ENCODE assay signal across 12 cellular contexts in the genomic region with DNA sequence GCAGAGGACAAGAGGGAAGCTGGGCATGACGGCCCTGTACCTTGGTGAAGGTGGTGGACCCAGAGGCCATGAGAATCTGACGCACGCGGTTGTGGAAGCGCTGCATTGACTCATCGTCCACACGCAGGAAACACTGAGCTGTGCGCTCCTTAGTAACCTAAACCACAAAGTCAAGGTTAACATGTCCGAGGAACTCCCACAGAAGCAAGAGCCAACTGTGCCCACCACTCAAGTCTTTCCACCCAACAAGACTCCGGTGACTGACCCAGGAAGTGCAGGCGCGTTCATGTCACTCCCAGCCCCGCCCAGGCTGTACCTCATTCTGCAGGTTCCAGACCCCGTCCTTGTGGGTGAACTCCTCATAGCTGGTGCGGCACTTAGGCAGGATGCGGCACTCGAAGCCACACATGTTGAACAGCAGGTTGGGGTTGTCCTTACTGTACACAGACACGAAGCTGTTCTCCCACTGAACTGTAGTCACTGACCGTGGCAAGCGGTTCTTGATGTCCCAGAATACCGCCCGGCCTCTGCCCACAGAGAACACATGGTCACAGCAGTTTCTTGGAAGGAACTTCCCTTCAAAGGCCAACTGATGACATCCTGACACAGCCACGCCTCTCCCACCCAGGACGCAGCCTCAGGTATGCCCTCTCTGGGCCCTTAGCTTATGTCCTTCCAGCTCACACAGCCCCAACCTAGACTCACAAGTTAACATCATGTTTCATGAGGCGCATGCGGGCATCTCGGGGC. TPM values are rescaled to one million over a fixed set of nuclear protein-coding genes. Genes with fewer than 3 reads are reported as not detected.
A peak's percentile ranks its signal among the peaks of the same experiment; 100 is the strongest.
DNase-seq lines count a peak whose midpoint lies in the region; ATAC-seq and TF ChIP-seq lines count a peak whose summit lies in the region.
"Had no signal": no experiment of that assay in that cellular context is flagged by ENCODE, and none has a peak within 500 bp of the region (broad histone marks: within the 10 kb centered on the region; RNA-seq: fewer than 3 reads in every experiment).

No MANE protein-coding gene starts in this region.

- H3K27me3 ChIP-seq in esophagus squamous epithelium (no peaks in the 10 kb centered on the region), spleen (replicated peaks in 1 of 7) (no peaks in the 10 kb centered on the region), brain microvascular endothelial cell (replicated peaks) (no peaks in the 10 kb centered on the region)

- TF ChIP-seq POLR2A in esophagus squamous epithelium (IDR thresholded peaks at IDR 0.05) (no peak), spleen (IDR thresholded peaks at IDR 0.05) (no peak)

- DNase-seq in stimulated activated naive CD8-positive, alpha-beta T cell treated with anti-CD3 and anti-CD28 coated beads, Interleukin-15, Interleukin-2, amounts not matched to agents 100 U/mL and 50 U/mL, for 24 hours = peak; percentile 14
- DNase-seq in stimulated activated naive CD8-positive, alpha-beta T cell treated with anti-CD3 and anti-CD28 coated beads, Interleukin-15, amount 100 ng/mL, for 72 hours = no peak
- peak; percentile 43 for DNase-seq in activated CD4-positive, alpha-beta memory T cell treated with anti-CD3 and anti-CD28 coated beads for 36 hours
- DNase-seq in cerebellum (ENCODE audit: low spot score) (peak; percentile 73), AG08396 (ENCODE audit: low spot score) (no peak), esophagus squamous epithelium (lab: John Stamatoyannopoulos, UW) (no peak), spleen (no peak), brain microvascular endothelial cell (no peak)
- DNase-seq: HFFc6, NCI-H2227 treated with DMSO at 0.1 percent for 48 hours had no signal

- H3K9me3 Mint-ChIP-seq in stimulated activated naive CD8-positive, alpha-beta T cell treated with anti-CD3 and anti-CD28 coated beads, Interleukin-15, amount 100 ng/mL, for 72 hours = no peaks in the 10 kb centered on the region
- H3K9me3 Mint-ChIP-seq in activated CD4-positive, alpha-beta memory T cell treated with anti-CD3 and anti-CD28 coated beads for 36 hours = no peaks in the 10 kb centered on the region
- H3K9me3 Mint-ChIP-seq: brain, HFFc6 had no signal

- H3K36me3 ChIP-seq in esophagus squamous epithelium (peaks cover 59 to 97% (median 87%) of the 10 kb centered on the region in 3 donors), spleen (peaks cover 11 to 100% (median 98%) of the 10 kb centered on the region in 6 donors), brain microvascular endothelial cell (replicated peaks) (peaks cover 89% of the 10 kb centered on the region)

- H3K4me1 Mint-ChIP-seq in stimulated activated naive CD8-positive, alpha-beta T cell treated with anti-CD3 and anti-CD28 coated beads, Interleukin-15, amount 100 ng/mL, for 72 hours = peaks cover 16% of the 10 kb centered on the region
- peaks cover 19% of the 10 kb centered on the region for H3K4me1 Mint-ChIP-seq in activated CD4-positive, alpha-beta memory T cell treated with anti-CD3 and anti-CD28 coated beads for 36 hours (ENCODE audit: low read depth)

- no peak overlapping the region for H3K4me3 Mint-ChIP-seq in stimulated activated naive CD8-positive, alpha-beta T cell treated with anti-CD3 and anti-CD28 coated beads, Interleukin-15, amount 100 ng/mL, for 72 hours
- no peak overlapping the region for H3K4me3 Mint-ChIP-seq in activated CD4-positive, alpha-beta memory T cell treated with anti-CD3 and anti-CD28 coated beads for 36 hours
- H3K4me3 Mint-ChIP-seq: brain, HFFc6 had no signal

- CTCF ChIA-PET in activated CD4-positive, alpha-beta memory T cell treated with anti-CD3 and anti-CD28 coated beads for 36 hours (lab: Charles Lee) = interaction anchor here (0.8 kb wide), 1 partner anchor 11 kb away, joined by 3 read pairs; no protein-coding TSS in a partner anchor

- in situ Hi-C loops in brain microvascular endothelial cell (cut with HindIII; ENCODE audit: low pct_ligation_motif_present, low sequenced_read_pairs) = no loop called here

- H3K36me3 Mint-ChIP-seq in activated CD4-positive, alpha-beta memory T cell treated with anti-CD3 and anti-CD28 coated beads for 36 hours = peaks cover 76% of the 10 kb centered on the region

- 81 to 84% methylated on average over 16 to 17 of the region's 27 CpGs for WGBS in esophagus squamous epithelium, 2 donors
- 74 to 89% (median 80%) methylated on average over 25 to 27 of the region's 27 CpGs for WGBS in spleen, 5 donors

- no peak overlapping the region for H3K4me3 ChIP-seq in esophagus squamous epithelium
- H3K4me3 ChIP-seq in spleen = no peak overlapping the region
- H3K4me3 ChIP-seq in brain microvascular endothelial cell (ENCODE audit: low read depth, low read length) = no peak overlapping the region

- peaks cover 0 to 16% (median 4%) of the 10 kb centered on the region in 3 donors for H3K4me1 ChIP-seq in esophagus squamous epithelium
- H3K4me1 ChIP-seq in spleen = peaks cover 12 to 43% (median 20%) of the 10 kb centered on the region in 6 donors

- POLR2A ChIA-PET in activated CD4-positive, alpha-beta memory T cell treated with anti-CD3 and anti-CD28 coated beads for 36 hours (lab: Charles Lee) = no interaction called here

- TF ChIP-seq CTCF in esophagus squamous epithelium (IDR thresholded peaks at IDR 0.05) (no peak), spleen (IDR thresholded peaks at IDR 0.05 in 8 of 11, conservative IDR thresholded peaks at IDR 0.05 in 3 of 11) (no peak), brain microvascular endothelial cell (IDR thresholded peaks at IDR 0.05; ENCODE audit: low read depth, low read length, missing control alignments) (no peak)

- H3K9me3 ChIP-seq in esophagus squamous epithelium (no peaks in the 10 kb centered on the region), spleen (no peaks in the 10 kb centered on the region)

- H3K27ac Mint-ChIP-seq in stimulated activated naive CD8-positive, alpha-beta T cell treated with anti-CD3 and anti-CD28 coated beads, Interleukin-15, amount 100 ng/mL, for 72 hours = no peak overlapping the region
- peak overlapping the region; percentile 29 for H3K27ac Mint-ChIP-seq in activated CD4-positive, alpha-beta memory T cell treated with anti-CD3 and anti-CD28 coated beads for 36 hours
- H3K27ac Mint-ChIP-seq: HFFc6 had no signal

- no peak overlapping the region for H3K27ac ChIP-seq in esophagus squamous epithelium
- H3K27ac ChIP-seq in spleen = peak overlapping the region in 3 of 8 donors; percentile 1 to 60 (median 18)
- no peak overlapping the region for H3K27ac ChIP-seq in brain microvascular endothelial cell
- H3K27ac ChIP-seq: VCaP had no signal

- intact Hi-C loops in activated CD4-positive, alpha-beta memory T cell treated with anti-CD3 and anti-CD28 coated beads for 36 hours (cut with micrococcal nuclease) = no loop called here
- intact Hi-C loops in esophagus squamous epithelium (cut with DNase I) = no loop called here
- intact Hi-C loops in spleen (cut with DNase I; ENCODE audit: low total_unique reads) = loop anchor here (5.0 kb wide), 1 partner anchor 114 kb away; no protein-coding TSS in a partner anchor

- ATAC-seq in stimulated activated naive CD8-positive, alpha-beta T cell treated with anti-CD3 and anti-CD28 coated beads, Interleukin-15, Interleukin-2, amounts not matched to agents 100 U/mL and 50 U/mL, for 24 hours = peak; percentile 25
- ATAC-seq in stimulated activated naive CD8-positive, alpha-beta T cell treated with anti-CD3 and anti-CD28 coated beads, Interleukin-15, amount 100 ng/mL, for 72 hours = no peak

- H3K27me3 Mint-ChIP-seq in stimulated activated naive CD8-positive, alpha-beta T cell treated with anti-CD3 and anti-CD28 coated beads, Interleukin-15, amount 100 ng/mL, for 72 hours = no peaks in the 10 kb centered on the region
- H3K27me3 Mint-ChIP-seq in activated CD4-positive, alpha-beta memory T cell treated with anti-CD3 and anti-CD28 coated beads for 36 hours = no peaks in the 10 kb centered on the region
- H3K27me3 Mint-ChIP-seq: brain had no signal

RNA-seq across cellular contexts. Expression of a gene that starts 11.5 kb away (rescaled TPM):
- 100 to 1,000 TPM; 370 to 378 TPM for total RNA-seq in activated CD4-positive, alpha-beta memory T cell treated with anti-CD3 and anti-CD28 coated beads for 36 hours
- total RNA-seq in cerebellum (128 TPM), esophagus squamous epithelium (100 to 1,000 TPM; 112 to 157 (median 145) TPM), spleen (100 to 1,000 TPM; 210 to 320 (median 268) TPM)
- 10 to 100 TPM; 67.2 to 91.8 (median 74.8) TPM for polyA plus RNA-seq in spleen

RNA-seq across cellular contexts. Expression of a gene that starts 23.6 kb away (rescaled TPM):
- 1 to 10 TPM; 5.8 to 6.2 TPM for total RNA-seq in activated CD4-positive, alpha-beta memory T cell treated with anti-CD3 and anti-CD28 coated beads for 36 hours
- total RNA-seq in cerebellum = 2.4 TPM
- total RNA-seq in esophagus squamous epithelium = 10 to 100 TPM in 3 of 4 donors, 1 to 10 TPM in 1; 3.0 to 16.5 (median 13.9) TPM
- 10 to 100 TPM; 15.8 to 43.9 (median 28.9) TPM for total RNA-seq in spleen
- 10 to 100 TPM; 14.7 to 25.6 (median 17.4) TPM for polyA plus RNA-seq in spleen

RNA-seq across cellular contexts. Expression of a gene that starts 27.7 kb away (rescaled TPM):
- 1 to 10 TPM; 2.7 to 3.2 TPM for total RNA-seq in activated CD4-positive, alpha-beta memory T cell treated with anti-CD3 and anti-CD28 coated beads for 36 hours
- total RNA-seq in cerebellum = 3.4 TPM
- 1 to 10 TPM; 2.0 to 5.7 (median 3.3) TPM for total RNA-seq in esophagus squamous epithelium
- total RNA-seq in spleen = 100 to 1,000 TPM in 2 of 7 donors, 10 to 100 TPM in 5; 55.5 to 112 (median 66.5) TPM
- 10 to 100 TPM in 2 of 3 donors, 1 to 10 TPM in 1; 5.1 to 31.2 (median 13.6) TPM for polyA plus RNA-seq in spleen

RNA-seq across cellular contexts. Expression of a gene that starts 37.0 kb away (rescaled TPM):
- under 1 TPM; 0.85 to 0.86 TPM for total RNA-seq in activated CD4-positive, alpha-beta memory T cell treated with anti-CD3 and anti-CD28 coated beads for 36 hours
- total RNA-seq in cerebellum (0.73 TPM), esophagus squamous epithelium (1 to 10 TPM; 4.2 to 6.0 (median 5.6) TPM), spleen (1 to 10 TPM; 1.7 to 5.4 (median 3.1) TPM)
- under 1 TPM; 0.26 to 0.67 (median 0.28) TPM for polyA plus RNA-seq in spleen

RNA-seq across cellular contexts. Expression of a gene that starts 44.6 kb away (rescaled TPM):
- total RNA-seq in activated CD4-positive, alpha-beta memory T cell treated with anti-CD3 and anti-CD28 coated beads for 36 hours = 1 to 10 TPM; 2.0 to 2.2 TPM
- total RNA-seq in cerebellum (18.0 TPM), esophagus squamous epithelium (10 to 100 TPM in 1 of 4 donors, 1 to 10 TPM in 3; 2.5 to 12.4 (median 5.3) TPM), spleen (10 to 100 TPM; 51.1 to 84.6 (median 67.3) TPM)
- 10 to 100 TPM; 12.6 to 26.8 (median 14.9) TPM for polyA plus RNA-seq in spleen

Comparison
In these comparisons a context has a peak if more than half of its experiments do, and no peak if none do; other contexts are left out.
1. DNase-seq: peak in stimulated activated naive CD8-positive, alpha-beta T cell treated with anti-CD3 and anti-CD28 coated beads, Interleukin-15, Interleukin-2, amounts not matched to agents 100 U/mL and 50 U/mL, for 24 hours (single experiment), activated CD4-positive, alpha-beta memory T cell treated with anti-CD3 and anti-CD28 coated beads for 36 hours (single experiment) and cerebellum (single experiment); none in stimulated activated naive CD8-positive, alpha-beta T cell treated with anti-CD3 and anti-CD28 coated beads, Interleukin-15, amount 100 ng/mL, for 72 hours (0 of 2), AG08396 (single experiment), esophagus squamous epithelium (single experiment), spleen (single experiment) and brain microvascular endothelial cell (single experiment).
2. RNA of a gene that starts 27.7 kb away (total RNA-seq): 55.5 to 112 TPM in spleen; 2.0 to 5.7 TPM in esophagus squamous epithelium, 3.4 TPM in cerebellum (single experiment) and 2.7 to 3.2 TPM in activated CD4-positive, alpha-beta memory T cell treated with anti-CD3 and anti-CD28 coated beads for 36 hours; every median in the first group is over 4 times any median in the second.